Comparison of ENCODE assay signal across 22 cellular contexts in genomic region chr16:20968765-20969164, GRCh38.
"Had no signal": no experiment of that assay in that cellular context is flagged by ENCODE, and none has a peak within 500 bp of the region (broad histone marks: within the 10 kb centered on the region; RNA-seq: fewer than 3 reads in every experiment).

No MANE protein-coding gene starts in this region.

- H3K27me3 ChIP-seq: MG63, SJSA1 had no signal

- H3K9me3 ChIP-seq: MG63, SJSA1 had no signal

- FAIRE-seq: K562, RCC 7860 had no signal

- H3K4me1 ChIP-seq: SJSA1 had no signal

- H3K4me2 ChIP-seq: KMS-11 had no signal

- H3K4me3 ChIP-seq: K562, MG63, SJSA1, SK-N-MC had no signal

- DNase-seq: MG63, NCI-H1092 treated with DMSO at 0.1 percent for 48 hours, NCI-H1436, NCI-H187, NCI-H2029, NCI-H2081 treated with DMSO at 0.1 percent for 48 hours, NCI-H2171, NCI-H226, NCI-H446, NCI-H510A, NCI-H524 treated with DMSO at 0.1 percent for 48 hours, NCI-H69, NCI-H774, Right ventricle myocardium superior, RPMI8226, SIG-M5 had no signal

- H3K27ac Mint-ChIP-seq: IgD-negative memory B cell had no signal

- H3K9ac ChIP-seq: KMS-11 had no signal

- H3K36me3 ChIP-seq: MG63, SJSA1 had no signal

- H3K4me3 Mint-ChIP-seq: IgD-negative memory B cell had no signal

- H3K27ac ChIP-seq: KMS-11, SJSA1, SK-N-MC had no signal

- ATAC-seq: K562 had no signal
